Comparison of ENCODE assay signal across 8 cellular contexts in the genomic region with DNA sequence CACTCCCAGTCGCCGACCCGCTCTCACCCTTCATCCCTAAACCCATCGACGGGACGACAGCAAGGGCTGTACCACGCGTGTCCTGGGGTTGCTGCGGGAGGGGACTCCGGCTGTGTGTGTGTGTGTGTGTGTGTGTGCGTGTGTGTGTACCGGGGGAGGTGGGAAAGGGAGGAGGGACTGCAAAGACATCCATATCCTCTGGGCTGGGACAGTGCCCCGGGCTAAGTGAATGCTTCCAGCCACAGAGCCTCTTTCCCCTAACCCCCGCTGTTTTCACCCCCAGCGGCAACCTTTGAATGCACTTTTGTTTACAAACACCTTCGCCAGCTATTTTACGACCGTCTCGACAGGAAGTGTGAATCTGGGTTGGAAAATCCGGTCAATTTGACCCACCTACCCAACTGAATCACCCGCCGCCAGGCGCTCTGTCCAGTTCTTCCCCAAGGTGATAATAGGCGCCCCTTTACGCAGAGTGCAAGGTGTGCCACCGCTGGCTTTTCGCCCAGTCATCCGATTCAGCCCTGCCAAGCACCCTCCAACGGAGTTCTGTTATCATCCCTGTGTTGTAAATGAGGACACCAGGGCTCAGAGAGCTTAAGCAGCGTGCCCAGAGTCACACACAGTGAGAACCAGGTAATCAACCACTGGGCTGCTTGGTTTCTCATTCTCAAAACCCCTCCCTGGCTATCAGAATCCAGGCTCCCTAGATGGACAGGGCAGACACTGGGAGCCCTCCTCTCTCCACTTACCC. TPM values are rescaled to one million over a fixed set of nuclear protein-coding genes. Genes with fewer than 3 reads are reported as not detected.
DNase-seq lines count a peak whose midpoint lies in the region; TF ChIP-seq lines count a peak whose summit lies in the region.

No MANE protein-coding gene starts in this region.

- no peaks in the 10 kb centered on the region for H3K27me3 ChIP-seq in uterus

- TF ChIP-seq POLR2A in uterus (IDR thresholded peaks at IDR 0.05), result no peak
- TF ChIP-seq POLR2A in erythroblast (IDR thresholded peaks at IDR 0.05; ENCODE audit: low read length), result no peak

- H3K27ac ChIP-seq in uterus, result peak overlapping the region; percentile 97 to 99

- no peaks in the 10 kb centered on the region for H3K9me3 ChIP-seq in uterus

- peaks cover 5 to 21% of the 10 kb centered on the region in 2 donors for H3K4me1 ChIP-seq in uterus

- peak overlapping the region; percentile 52 to 89 for H3K4me3 ChIP-seq in uterus

- peak; percentile 27 to 72 for DNase-seq in NCI-H2081 (lab: John Stamatoyannopoulos, UW)
- DNase-seq in NCI-H2081 treated with DMSO at 0.1 percent for 48 hours (lab: John Stamatoyannopoulos, UW), result no peak
- DNase-seq in NCI-H526 treated with DMSO at 0.1 percent for 48 hours (lab: John Stamatoyannopoulos, UW), result peak; percentile 23
- peak; percentile 59 to 69 for DNase-seq in dermis microvascular lymphatic vessel endothelial cell (ENCODE audit: low read depth in 2 of 2)
- DNase-seq in mesenteric fat pad (ENCODE audit: low spot score), result peak; percentile 81
- peak; percentile 60 to 76 for DNase-seq in uterus
- DNase-seq in erythroblast (lab: John Stamatoyannopoulos, UW), result no peak
- DNase-seq in activated CD8-positive, alpha-beta memory T cell treated with anti-CD3 and anti-CD28 coated beads, Interleukin-2, amount 50 U/mL, for 48 hours, result no peak

- no peak for TF ChIP-seq CTCF in uterus (IDR thresholded peaks at IDR 0.05)

- no peaks in the 10 kb centered on the region for H3K36me3 ChIP-seq in uterus

- intact Hi-C loops in uterus (cut with DNase I; ENCODE audit: low total_unique reads), result loop anchor here (5.0 kb wide), 1 partner anchor 87 kb away; no protein-coding TSS in a partner anchor

RNA-seq across cellular contexts. Expression of a gene that starts 0.7 kb away (rescaled TPM):
- total RNA-seq in dermis microvascular lymphatic vessel endothelial cell (41.6 and 62.2 TPM in 2 replicates), mesenteric fat pad (272 TPM), uterus (10 to 100 TPM; 49.4 to 87.5 (median 61.4) TPM)

Comparison
In these comparisons a context has a peak if more than half of its experiments do, and no peak if none do; other contexts are left out.
1. DNase-seq: peak in NCI-H2081 (2 of 2), NCI-H526 treated with DMSO at 0.1 percent for 48 hours (single experiment), dermis microvascular lymphatic vessel endothelial cell (2 of 2), mesenteric fat pad (single experiment) and uterus (2 of 2); none in NCI-H2081 treated with DMSO at 0.1 percent for 48 hours (single experiment), erythroblast (0 of 2) and activated CD8-positive, alpha-beta memory T cell treated with anti-CD3 and anti-CD28 coated beads, Interleukin-2, amount 50 U/mL, for 48 hours (single experiment).